In the genomic region with DNA sequence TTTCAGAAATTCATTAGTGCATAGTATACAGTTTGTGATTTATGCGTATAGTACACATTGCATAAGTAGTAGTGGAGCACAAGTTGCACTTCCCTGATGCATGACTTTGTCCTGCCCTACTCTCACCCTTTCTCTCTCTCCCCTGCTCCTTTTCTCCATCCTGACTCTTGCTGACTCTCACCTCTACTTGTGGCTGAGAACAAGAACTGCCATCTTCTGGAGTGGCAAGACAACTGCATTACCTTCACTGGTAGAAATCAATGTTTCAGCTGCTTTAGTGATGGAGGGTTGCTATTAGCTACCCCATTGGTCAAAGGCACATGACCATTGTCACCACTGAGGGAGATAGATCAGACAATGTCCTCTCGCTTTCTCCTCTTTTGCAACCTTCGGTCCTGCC, we compare ENCODE assay signal across 19 cellular contexts. TPM values are rescaled to one million over a fixed set of nuclear protein-coding genes. Genes with fewer than 3 reads are reported as not detected.
DNase-seq lines count a peak whose midpoint lies in the region; ATAC-seq and TF ChIP-seq lines count a peak whose summit lies in the region.
"Had no signal": no experiment of that assay in that cellular context is flagged by ENCODE, and none has a peak within 500 bp of the region (broad histone marks: within the 10 kb centered on the region; RNA-seq: fewer than 3 reads in every experiment).

No MANE protein-coding gene starts in this region.

- TF ChIP-seq CTCF in RWPE2 (IDR thresholded peaks at IDR 0.05; ENCODE audit: poor library complexity, severe bottlenecking), result peak; percentile 25
- peak; percentile 1 for TF ChIP-seq CTCF in fibroblast of mammary gland (conservative IDR thresholded peaks at IDR 0.05; ENCODE audit: control insufficient read depth, insufficient read depth, low read depth, low read length)

- H3K4me1 ChIP-seq in RWPE2 (ENCODE audit: insufficient read depth, poor library complexity, severe bottlenecking), result no peaks in the 10 kb centered on the region
- H3K4me1 ChIP-seq: prostate gland had no signal

- no peak overlapping the region for H3K27ac ChIP-seq in RWPE2 (ENCODE audit: poor library complexity, severe bottlenecking)
- H3K27ac ChIP-seq: prostate gland had no signal

- no peaks in the 10 kb centered on the region for H3K27me3 Mint-ChIP-seq in activated naive CD8-positive, alpha-beta T cell treated with anti-CD3 and anti-CD28 coated beads, Interleukin-2, amount 50 U/mL, for 24 hours
- no peaks in the 10 kb centered on the region for H3K27me3 Mint-ChIP-seq in activated naive CD8-positive, alpha-beta T cell treated with anti-CD3 and anti-CD28 coated beads for 36 hours
- H3K27me3 Mint-ChIP-seq in immature natural killer cell (ENCODE audit: low read depth in 3 of 3), result peaks cover 0 to 2% (median 0%) of the 10 kb centered on the region in 3 donors
- H3K27me3 Mint-ChIP-seq: naive thymus-derived CD8-positive, alpha-beta T cell had no signal

- peaks cover 2% of the 10 kb centered on the region for H3K4me1 Mint-ChIP-seq in activated naive CD8-positive, alpha-beta T cell treated with anti-CD3 and anti-CD28 coated beads, Interleukin-2, amount 50 U/mL, for 24 hours
- H3K4me1 Mint-ChIP-seq in activated naive CD8-positive, alpha-beta T cell treated with anti-CD3 and anti-CD28 coated beads for 36 hours, result no peaks in the 10 kb centered on the region
- no peaks in the 10 kb centered on the region for H3K4me1 Mint-ChIP-seq in immature natural killer cell

- no peaks in the 10 kb centered on the region for H3K27me3 ChIP-seq in RWPE2 (ENCODE audit: insufficient read depth, poor library complexity, severe bottlenecking)

- ATAC-seq in activated naive CD8-positive, alpha-beta T cell treated with anti-CD3 and anti-CD28 coated beads, Interleukin-2, amount 50 U/mL, for 24 hours, result peak; percentile 69
- peak; percentile 60; the same call in 1 of the 3 replicates for ATAC-seq in RWPE2 (ENCODE audit: low read depth)
- ATAC-seq: CD8-positive, alpha-beta T cell; naive thymus-derived CD8-positive, alpha-beta T cell; Panc1 had no signal

- no peak overlapping the region for H3K27ac Mint-ChIP-seq in activated naive CD8-positive, alpha-beta T cell treated with anti-CD3 and anti-CD28 coated beads, Interleukin-2, amount 50 U/mL, for 24 hours
- H3K27ac Mint-ChIP-seq in activated naive CD8-positive, alpha-beta T cell treated with anti-CD3 and anti-CD28 coated beads for 36 hours, result no peak overlapping the region
- H3K27ac Mint-ChIP-seq in immature natural killer cell, result no peak overlapping the region
- H3K27ac Mint-ChIP-seq: CD8-positive, alpha-beta T cell had no signal

- H3K4me3 ChIP-seq in RWPE2 (ENCODE audit: severe bottlenecking), result no peak overlapping the region
- H3K4me3 ChIP-seq in fibroblast of mammary gland (ENCODE audit: control insufficient read depth, low read depth, low read length), result no peak overlapping the region
- H3K4me3 ChIP-seq: lung, prostate gland had no signal

- no peaks in the 10 kb centered on the region for H3K9me3 Mint-ChIP-seq in activated naive CD8-positive, alpha-beta T cell treated with anti-CD3 and anti-CD28 coated beads, Interleukin-2, amount 50 U/mL, for 24 hours
- H3K9me3 Mint-ChIP-seq in activated naive CD8-positive, alpha-beta T cell treated with anti-CD3 and anti-CD28 coated beads for 36 hours, result no peaks in the 10 kb centered on the region
- no peaks in the 10 kb centered on the region for H3K9me3 Mint-ChIP-seq in immature natural killer cell
- H3K9me3 Mint-ChIP-seq: CD8-positive, alpha-beta T cell; naive thymus-derived CD8-positive, alpha-beta T cell had no signal

- intact Hi-C loops in posterior cingulate gyrus (cut with DNase I), result no loop called here

- no peaks in the 10 kb centered on the region for H3K9me3 ChIP-seq in RWPE2 (ENCODE audit: severe bottlenecking)
- H3K9me3 ChIP-seq: prostate gland had no signal

- no peak overlapping the region for H3K4me3 Mint-ChIP-seq in activated naive CD8-positive, alpha-beta T cell treated with anti-CD3 and anti-CD28 coated beads, Interleukin-2, amount 50 U/mL, for 24 hours
- H3K4me3 Mint-ChIP-seq in activated naive CD8-positive, alpha-beta T cell treated with anti-CD3 and anti-CD28 coated beads for 36 hours, result no peak overlapping the region
- no peak overlapping the region for H3K4me3 Mint-ChIP-seq in immature natural killer cell
- H3K4me3 Mint-ChIP-seq: CD8-positive, alpha-beta T cell; naive thymus-derived CD8-positive, alpha-beta T cell had no signal

- peaks cover 3% of the 10 kb centered on the region for H3K36me3 Mint-ChIP-seq in activated naive CD8-positive, alpha-beta T cell treated with anti-CD3 and anti-CD28 coated beads, Interleukin-2, amount 50 U/mL, for 24 hours (ENCODE audit: low read depth)
- peaks cover 10% of the 10 kb centered on the region for H3K36me3 Mint-ChIP-seq in activated naive CD8-positive, alpha-beta T cell treated with anti-CD3 and anti-CD28 coated beads for 36 hours
- peaks cover 22 to 28% (median 26%) of the 10 kb centered on the region in 3 donors for H3K36me3 Mint-ChIP-seq in immature natural killer cell

- peaks cover 3% of the 10 kb centered on the region; the same call in 1 of the 2 replicates for H3K36me3 ChIP-seq in RWPE2 (ENCODE audit: low read depth)
- H3K36me3 ChIP-seq: prostate gland had no signal

- DNase-seq in activated naive CD8-positive, alpha-beta T cell treated with anti-CD3 and anti-CD28 coated beads, Interleukin-2, amount 50 U/mL, for 24 hours, result no peak
- no peak for DNase-seq in activated naive CD8-positive, alpha-beta T cell treated with anti-CD3 and anti-CD28 coated beads for 36 hours
- DNase-seq in RWPE2 (ENCODE audit: low spot score) (no peak), fibroblast of mammary gland (ENCODE audit: low read depth) (peak; percentile 28), posterior cingulate gyrus (no peak), immature natural killer cell (no peak), NCI-H2081 treated with DMSO at 0.1 percent for 48 hours (lab: John Stamatoyannopoulos, UW) (no peak), NAMALWA (ENCODE audit: low spot score) (no peak)
- DNase-seq: anterior cingulate cortex; CD8-positive, alpha-beta T cell; GOT3; Kasumi-1; naive thymus-derived CD8-positive, alpha-beta T cell; NCI-H187 treated with DMSO at 0.1 percent for 48 hours; NCI-H526; stimulated activated naive CD4-positive, alpha-beta T cell treated with Interleukin-2 at 50 U/mL for 16 hours had no signal

RNA-seq across cellular contexts. Expression of gene SPEF2, which starts 26.9 kb away (rescaled TPM):
- 1 to 10 TPM; 6.0 to 6.1 TPM for total RNA-seq in activated naive CD8-positive, alpha-beta T cell treated with anti-CD3 and anti-CD28 coated beads for 36 hours
- 1 to 10 TPM; 2.2 to 5.1 (median 4.9) TPM for polyA plus RNA-seq in immature natural killer cell
